ENCODE assay signal across 18 cellular contexts in genomic region chr9:126919193-126919592, GRCh38. TPM values are rescaled to one million over a fixed set of nuclear protein-coding genes. Genes with fewer than 3 reads are reported as not detected.
DNase-seq lines count a peak whose midpoint lies in the region; TF ChIP-seq lines count a peak whose summit lies in the region.
"Had no signal": no experiment of that assay in that cellular context is flagged by ENCODE, and none has a peak within 500 bp of the region (broad histone marks: within the 10 kb centered on the region; RNA-seq: fewer than 3 reads in every experiment).

No MANE protein-coding gene starts in this region.

- H3K9ac ChIP-seq in subcutaneous abdominal adipose tissue (ENCODE audit: low read length in 5 of 5): no peak overlapping the region

- no peak overlapping the region for H2AFZ ChIP-seq in hepatocyte

- H3K4me1 ChIP-seq in hepatocyte (ENCODE audit: insufficient read depth) (peaks cover 6% of the 10 kb centered on the region), subcutaneous abdominal adipose tissue (ENCODE audit: control insufficient read depth in 5 of 5, insufficient read depth in 5 of 5, low read length in 5 of 5) (peaks cover 0 to 12% (median 7%) of the 10 kb centered on the region in 5 donors)

- WGBS in hepatocyte (ENCODE audit: low lambda C conversion rate, missing lambda C conversion rate): 81% methylated on average over 1 of the region's 1 CpG

- DNase-seq in DMS53 (lab: John Stamatoyannopoulos, UW) (peak; percentile 39), DMS53 treated with DMSO at 0.1 percent for 48 hours (lab: John Stamatoyannopoulos, UW; ENCODE audit: unreplicated experiment) (no peak), NCI-H2029 (lab: John Stamatoyannopoulos, UW) (peak; percentile 14), hepatocyte (ENCODE audit: low spot score) (peak; percentile 30), DMS114 treated with DMSO at 0.1 percent for 48 hours (lab: John Stamatoyannopoulos, UW; ENCODE audit: unreplicated experiment) (no peak), H4 (ENCODE audit: low spot score) (no peak)
- DNase-seq in activated CD4-positive, alpha-beta T cell treated with anti-CD3 and anti-CD28 coated beads, Interleukin-2, amount 50 U/mL, for 1 hour: no peak
- DNase-seq: 8988T, Caco-2, DMS79, H7, IMR-90, NCI-H1417 treated with DMSO at 0.1 percent for 48 hours, NCI-H226, NCI-H524 had no signal

- no peaks in the 10 kb centered on the region for H3K27me3 ChIP-seq in hepatocyte
- H3K27me3 ChIP-seq in subcutaneous abdominal adipose tissue (ENCODE audit: control insufficient read depth in 5 of 5, insufficient read depth in 4 of 5, low read length in 5 of 5): no peaks in the 10 kb centered on the region
- H3K27me3 ChIP-seq: SJSA1 had no signal

- no peaks in the 10 kb centered on the region for H3K9me2 ChIP-seq in hepatocyte (replicated peaks; ENCODE audit: insufficient read depth)

- peak overlapping the region; percentile 42 for H3K27ac ChIP-seq in hepatocyte
- peak overlapping the region; percentile 10 for H3K27ac ChIP-seq in subcutaneous abdominal adipose tissue (ENCODE audit: low read depth, low read length)
- H3K27ac ChIP-seq: HL-60, SJSA1 had no signal

- peaks cover 74% of the 10 kb centered on the region for H3K79me2 ChIP-seq in hepatocyte

- no peak overlapping the region for H3K4me3 ChIP-seq in hepatocyte
- H3K4me3 ChIP-seq in subcutaneous abdominal adipose tissue (ENCODE audit: low read depth in 1 of 5, low read length in 5 of 5): no peak overlapping the region
- H3K4me3 ChIP-seq: SJSA1 had no signal

- H3K4me2 ChIP-seq in hepatocyte: peak overlapping the region; percentile 3

- TF ChIP-seq CTCF in hepatocyte (IDR thresholded peaks at IDR 0.05; ENCODE audit: poor library complexity): no peak

- H3K9me3 ChIP-seq in hepatocyte (ENCODE audit: low read depth): no peaks in the 10 kb centered on the region
- no peaks in the 10 kb centered on the region for H3K9me3 ChIP-seq in subcutaneous abdominal adipose tissue (ENCODE audit: control insufficient read depth in 5 of 5, low read length in 5 of 5)
- H3K9me3 ChIP-seq: Caco-2, SJSA1 had no signal

- H4K20me1 ChIP-seq in hepatocyte (ENCODE audit: insufficient read depth, poor library complexity, severe bottlenecking): peaks cover 8% of the 10 kb centered on the region

- H3K36me3 ChIP-seq in hepatocyte (replicated peaks; ENCODE audit: insufficient read depth, low read depth) (no peaks in the 10 kb centered on the region), subcutaneous abdominal adipose tissue (ENCODE audit: control insufficient read depth in 5 of 5, insufficient read depth in 5 of 5, low read length in 5 of 5) (no peaks in the 10 kb centered on the region)
- H3K36me3 ChIP-seq: SJSA1 had no signal

RNA-seq across cellular contexts. Expression of gene RALGPS1, which starts 4.6 kb away (rescaled TPM):
- 22.1 and 22.4 TPM in 2 replicates for total RNA-seq in hepatocyte
- 13.1 and 17.0 TPM in 2 replicates for polyA plus RNA-seq in hepatocyte
- 2.2 and 4.1 TPM in 2 replicates for total RNA-seq in H4 (2014; rRNA removed; shearing (Covaris generic))

RNA-seq across cellular contexts. Expression of gene ZBTB34, which starts 58.8 kb away (rescaled TPM):
- total RNA-seq in hepatocyte: 21.0 and 21.3 TPM in 2 replicates
- polyA plus RNA-seq in hepatocyte: 5.3 and 6.1 TPM in 2 replicates
- total RNA-seq in H4 (2014; rRNA removed; shearing (Covaris generic)): 1.7 and 2.6 TPM in 2 replicates

Comparison
In these comparisons a context has a peak if more than half of its experiments do, and no peak if none do; other contexts are left out.
1. DNase-seq: peak in DMS53 (single experiment), NCI-H2029 (single experiment) and hepatocyte (single experiment); none in DMS53 treated with DMSO at 0.1 percent for 48 hours (single experiment), DMS114 treated with DMSO at 0.1 percent for 48 hours (single experiment), H4 (single experiment) and activated CD4-positive, alpha-beta T cell treated with anti-CD3 and anti-CD28 coated beads, Interleukin-2, amount 50 U/mL, for 1 hour (single experiment).